Comparison of ENCODE assay signal across 10 cellular contexts in genomic region chrX:39327255-39327654, GRCh38.
DNase-seq lines count a peak whose midpoint lies in the region; ATAC-seq, FAIRE-seq and TF ChIP-seq lines count a peak whose summit lies in the region.
"Had no signal": no experiment of that assay in that cellular context is flagged by ENCODE, and none has a peak within 500 bp of the region (broad histone marks: within the 10 kb centered on the region; RNA-seq: fewer than 3 reads in every experiment).

No MANE protein-coding gene starts in this region.

- peaks cover 15 to 61% (median 52%) of the 10 kb centered on the region in 7 donors for H3K4me1 Mint-ChIP-seq in naive thymus-derived CD4-positive, alpha-beta T cell

- DNase-seq in A549 (ENCODE audit: low read depth in 1 of 2, low spot score in 1 of 2) (no peak), DND-41 (no peak), activated T-cell treated with anti-CD3 and anti-CD28 coated beads for 4 hours (peak; percentile 26), substantia nigra (lab: John Stamatoyannopoulos, UW) (no peak), GM19239 (ENCODE audit: insufficient read length, low spot score) (no peak), NK-92 (lab: John Stamatoyannopoulos, UW; ENCODE audit: unreplicated experiment) (no peak)
- DNase-seq in naive thymus-derived CD4-positive, alpha-beta T cell: peak in 7 of 9 donors; percentile 34 to 69 (median 42)
- DNase-seq: gastrocnemius medialis had no signal

- no peak for TF ChIP-seq EP300 in A549 (IDR thresholded peaks at IDR 0.05)

- H3K27ac ChIP-seq in A549: no peak overlapping the region
- H3K27ac ChIP-seq in DND-41 (ENCODE audit: low read length): no peak overlapping the region
- H3K27ac ChIP-seq in naive thymus-derived CD4-positive, alpha-beta T cell (ENCODE audit: low read depth, low read length): peak overlapping the region; percentile 33
- H3K27ac ChIP-seq in substantia nigra (ENCODE audit: low read depth, low read length, poor library complexity, severe bottlenecking): no peak overlapping the region
- H3K27ac ChIP-seq: gastrocnemius medialis had no signal

- no peak for TF ChIP-seq POLR2A in A549 (IDR thresholded peaks at IDR 0.05; ENCODE audit: low read length)

- H3K27ac Mint-ChIP-seq in naive thymus-derived CD4-positive, alpha-beta T cell: peak overlapping the region; percentile 40 to 92 (median 79)

- H3K36me3 ChIP-seq in DND-41 (ENCODE audit: insufficient read depth, low read length): no peaks in the 10 kb centered on the region
- no peaks in the 10 kb centered on the region for H3K36me3 ChIP-seq in naive thymus-derived CD4-positive, alpha-beta T cell (ENCODE audit: control insufficient read depth in 2 of 3, insufficient read depth in 3 of 3, low read length in 3 of 3)
- H3K36me3 ChIP-seq: gastrocnemius medialis had no signal

- H3K79me2 ChIP-seq in DND-41 (ENCODE audit: insufficient read depth, low read length): no peaks in the 10 kb centered on the region

- 8% methylated on average over 7 of the region's 7 CpGs for WGBS in A549 (ENCODE audit: missing lambda C conversion rate)

- no peaks in the 10 kb centered on the region for H3K27me3 Mint-ChIP-seq in naive thymus-derived CD4-positive, alpha-beta T cell

- H3K4me1 ChIP-seq in A549: no peaks in the 10 kb centered on the region
- H3K4me1 ChIP-seq in DND-41 (ENCODE audit: insufficient read depth, low read length): 0 out of 2 replicates have a peak, but pooled peaks cover 4% of the 10 kb centered on the region
- peaks cover 0 to 13% of the 10 kb centered on the region in 2 donors for H3K4me1 ChIP-seq in naive thymus-derived CD4-positive, alpha-beta T cell (ENCODE audit: control insufficient read depth in 2 of 2, insufficient read depth in 2 of 2, low read length in 2 of 2)
- H3K4me1 ChIP-seq: gastrocnemius medialis had no signal

- no peaks in the 10 kb centered on the region for H3K27me3 ChIP-seq in DND-41 (ENCODE audit: insufficient read depth, low read length, poor library complexity)
- H3K27me3 ChIP-seq in naive thymus-derived CD4-positive, alpha-beta T cell (ENCODE audit: control insufficient read depth in 2 of 2, insufficient read depth in 2 of 2, low read length in 2 of 2): no peaks in the 10 kb centered on the region

- POLR2A ChIA-PET in A549 (lab: Yijun Ruan, JAX): no interaction called here
- POLR2A ChIA-PET in naive thymus-derived CD4-positive, alpha-beta T cell (lab: Charles Lee): interaction anchor here (0.8 to 1.9 kb wide), 4 partner anchors 9 to 26 kb away, joined by 3 to 10 read pairs (median 6); no protein-coding TSS in a partner anchor

- H3K9me3 Mint-ChIP-seq in naive thymus-derived CD4-positive, alpha-beta T cell: peaks cover 0 to 6% (median 0%) of the 10 kb centered on the region in 11 donors

- peak overlapping the region in 8 of 10 donors; percentile 29 to 75 (median 52) for H3K4me3 Mint-ChIP-seq in naive thymus-derived CD4-positive, alpha-beta T cell

- TF ChIP-seq CTCF in A549 (IDR thresholded peaks at IDR 0.05) (no peak), DND-41 (IDR thresholded peaks at IDR 0.05; ENCODE audit: borderline replicate concordance, extremely low read depth, low read length, poor library complexity, severe bottlenecking) (no peak)

- H3K36me3 Mint-ChIP-seq in naive thymus-derived CD4-positive, alpha-beta T cell: peaks cover 0 to 18% (median 0%) of the 10 kb centered on the region in 5 donors

- H3K9me3 ChIP-seq in A549: no peaks in the 10 kb centered on the region
- H3K9me3 ChIP-seq in DND-41 (ENCODE audit: insufficient read depth, low read length, severe bottlenecking): no peaks in the 10 kb centered on the region
- no peaks in the 10 kb centered on the region for H3K9me3 ChIP-seq in naive thymus-derived CD4-positive, alpha-beta T cell (ENCODE audit: control insufficient read depth in 2 of 3, low read length in 3 of 3)
- H3K9me3 ChIP-seq: gastrocnemius medialis had no signal

- H3K4me2 ChIP-seq in A549 (no peak overlapping the region), DND-41 (ENCODE audit: insufficient read depth, low read length) (no peak overlapping the region)

- H3K4me3 ChIP-seq in A549 (no peak overlapping the region), DND-41 (ENCODE audit: low read depth in 1 of 2, low read length in 2 of 2) (no peak overlapping the region)
- H3K4me3 ChIP-seq in naive thymus-derived CD4-positive, alpha-beta T cell (ENCODE audit: low read length): peak overlapping the region; percentile 30
- H3K4me3 ChIP-seq: gastrocnemius medialis had no signal

- no peak overlapping the region for H2AFZ ChIP-seq in DND-41 (ENCODE audit: low read depth, low read length)

- CTCF ChIA-PET in A549 (lab: Yijun Ruan, JAX): no interaction called here
- CTCF ChIA-PET in naive thymus-derived CD4-positive, alpha-beta T cell (lab: Charles Lee): interaction anchor here (1.4 kb wide), 1 partner anchor 18 kb away, joined by 3 read pairs; no protein-coding TSS in a partner anchor

- no peak overlapping the region for H3K9ac ChIP-seq in DND-41 (ENCODE audit: low read depth, low read length)

- ATAC-seq in A549 (no peak), DND-41 (ENCODE audit: insufficient read depth, low read depth) (0 out of 3 replicates have a peak, but pooled peaks have one; percentile 29), HG02678 (IDR thresholded peaks at IDR 0.05; ENCODE audit: unreplicated experiment) (no peak)
- peak; percentile 64 for ATAC-seq in naive thymus-derived CD4-positive, alpha-beta T cell
- ATAC-seq: gastrocnemius medialis had no signal

- H4K20me1 ChIP-seq in DND-41 (ENCODE audit: insufficient read depth, low read length): no peaks in the 10 kb centered on the region

- no peak for TF ChIP-seq RAD21 in A549 (conservative IDR thresholded peaks at IDR 0.05 in 1 of 2, IDR thresholded peaks at IDR 0.05 in 1 of 2)

- peak; percentile 81 for FAIRE-seq in A549 (lab: Jason Lieb, UNC)
- no peak for FAIRE-seq in GM19239 (lab: Jason Lieb, UNC)
- FAIRE-seq: endometrium had no signal

- intact Hi-C loops in naive thymus-derived CD4-positive, alpha-beta T cell (cut with micrococcal nuclease): loop anchor here in 1 of 2 donors (2.0 to 5.0 kb wide), 2 partner anchors 16 to 65 kb away; no protein-coding TSS in a partner anchor

TF ChIP-seq in A549, 52 proteins besides CTCF, POLR2A, EP300 and RAD21:
- no peak for TF ChIP-seq SREBF2 (IDR thresholded peaks at IDR 0.05)
- no peak for TF ChIP-seq FOSL2 (IDR thresholded peaks at IDR 0.05)
- TF ChIP-seq FOSL2 (CRISPR knock-in tag; IDR thresholded peaks at IDR 0.05): no peak
- TF ChIP-seq CBX2 (IDR thresholded peaks at IDR 0.05; ENCODE audit: borderline replicate concordance, low read depth): no peak
- no peak for TF ChIP-seq ELK1 (IDR thresholded peaks at IDR 0.05; ENCODE audit: low read depth, low read length)
- TF ChIP-seq EHF (CRISPR knock-in tag; IDR thresholded peaks at IDR 0.05): no peak
- TF ChIP-seq HES2 (IDR thresholded peaks at IDR 0.05): no peak
- no peak for TF ChIP-seq MAX (IDR thresholded peaks at IDR 0.05)
- TF ChIP-seq HOXB5 (CRISPR knock-in tag; IDR thresholded peaks at IDR 0.05): no peak
- TF ChIP-seq, protein P1, sequence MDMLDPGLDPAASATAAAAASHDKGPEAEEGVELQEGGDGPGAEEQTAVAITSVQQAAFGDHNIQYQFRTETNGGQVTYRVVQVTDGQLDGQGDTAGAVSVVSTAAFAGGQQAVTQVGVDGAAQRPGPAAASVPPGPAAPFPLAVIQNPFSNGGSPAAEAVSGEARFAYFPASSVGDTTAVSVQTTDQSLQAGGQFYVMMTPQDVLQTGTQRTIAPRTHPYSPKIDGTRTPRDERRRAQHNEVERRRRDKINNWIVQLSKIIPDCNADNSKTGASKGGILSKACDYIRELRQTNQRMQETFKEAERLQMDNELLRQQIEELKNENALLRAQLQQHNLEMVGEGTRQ (IDR thresholded peaks at IDR 0.05): no peak
- TF ChIP-seq POLR2AphosphoS2 (conservative IDR thresholded peaks at IDR 0.05; ENCODE audit: low read length): no peak
- TF ChIP-seq TP53 (CRISPR knock-in tag; IDR thresholded peaks at IDR 0.05): no peak
- no peak for TF ChIP-seq CHD2 (IDR thresholded peaks at IDR 0.05; ENCODE audit: low read length, partially characterized antibody)

Comparison
In these comparisons a context has a peak if more than half of its experiments do, and no peak if none do; other contexts are left out.
1. ATAC-seq: peak in DND-41 (single experiment) and naive thymus-derived CD4-positive, alpha-beta T cell (single experiment); none in A549 (0 of 2) and HG02678 (single experiment).
2. DNase-seq: peak in activated T-cell treated with anti-CD3 and anti-CD28 coated beads for 4 hours (single experiment) and naive thymus-derived CD4-positive, alpha-beta T cell (7 of 9); none in A549 (0 of 2), DND-41 (single experiment), substantia nigra (0 of 49), GM19239 (single experiment) and NK-92 (single experiment).